In genomic region chr10:132590752-132591121, GRCh38 we compare ENCODE assay signal across 1 cellular context.
TF ChIP-seq lines count a peak whose summit lies in the region.

No MANE protein-coding gene starts in this region.

TF ChIP-seq in H1, 55 proteins besides CTCF, POLR2A, EP300 and RAD21 (continued from another document):
- TF ChIP-seq SIN3A (conservative IDR thresholded peaks at IDR 0.05 in 1 of 2, IDR thresholded peaks at IDR 0.05 in 1 of 2; ENCODE audit: low read depth in 1 of 2, low read length in 2 of 2) (no peak), KDM1A (IDR thresholded peaks at IDR 0.05; ENCODE audit: borderline replicate concordance, low read length) (no peak), ZNF274 (IDR thresholded peaks at IDR 0.05; ENCODE audit: borderline replicate concordance, extremely low read depth, low read length) (no peak), GTF2F1 (IDR thresholded peaks at IDR 0.05; ENCODE audit: borderline replicate concordance, low read depth, low read length) (no peak), RNF2 (IDR thresholded peaks at IDR 0.05; ENCODE audit: borderline replicate concordance, low read depth, low read length, missing control alignments, poor library complexity, severe bottlenecking) (no peak), EGR1 (IDR thresholded peaks at IDR 0.05; ENCODE audit: borderline replicate concordance, low read depth, low read length) (no peak), HDAC6 (IDR thresholded peaks at IDR 0.05; ENCODE audit: low read depth, low read length) (no peak), CBX8 (IDR thresholded peaks at IDR 0.05; ENCODE audit: borderline replicate concordance, low read depth, low read length) (no peak), SIRT6 (IDR thresholded peaks at IDR 0.05; ENCODE audit: low read length) (no peak), TAF7 (optimal IDR thresholded peaks at IDR 0.05; ENCODE audit: borderline replicate concordance, low read depth, low read length) (no peak), YY1 (IDR thresholded peaks at IDR 0.05; ENCODE audit: low read depth, low read length) (no peak), SP1 (IDR thresholded peaks at IDR 0.05; ENCODE audit: low read depth, low read length) (no peak), KDM5A (IDR thresholded peaks at IDR 0.05; ENCODE audit: low read length) (no peak)
- TF ChIP-seq, protein P1, sequence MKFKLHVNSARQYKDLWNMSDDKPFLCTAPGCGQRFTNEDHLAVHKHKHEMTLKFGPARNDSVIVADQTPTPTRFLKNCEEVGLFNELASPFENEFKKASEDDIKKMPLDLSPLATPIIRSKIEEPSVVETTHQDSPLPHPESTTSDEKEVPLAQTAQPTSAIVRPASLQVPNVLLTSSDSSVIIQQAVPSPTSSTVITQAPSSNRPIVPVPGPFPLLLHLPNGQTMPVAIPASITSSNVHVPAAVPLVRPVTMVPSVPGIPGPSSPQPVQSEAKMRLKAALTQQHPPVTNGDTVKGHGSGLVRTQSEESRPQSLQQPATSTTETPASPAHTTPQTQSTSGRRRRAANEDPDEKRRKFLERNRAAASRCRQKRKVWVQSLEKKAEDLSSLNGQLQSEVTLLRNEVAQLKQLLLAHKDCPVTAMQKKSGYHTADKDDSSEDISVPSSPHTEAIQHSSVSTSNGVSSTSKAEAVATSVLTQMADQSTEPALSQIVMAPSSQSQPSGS (IDR thresholded peaks at IDR 0.05; ENCODE audit: low read length): no peak
